7 cellular contexts compared by ENCODE assay signal in genomic region chr15:45205192-45205591, GRCh38. TPM values are rescaled to one million over a fixed set of nuclear protein-coding genes. Genes with fewer than 3 reads are reported as not detected.
A peak's percentile ranks its signal among the peaks of the same experiment; 100 is the strongest.
DNase-seq lines count a peak whose midpoint lies in the region; ATAC-seq and TF ChIP-seq lines count a peak whose summit lies in the region.

No MANE protein-coding gene starts in this region.

- H3K4me1 ChIP-seq in RWPE2 (ENCODE audit: insufficient read depth, poor library complexity, severe bottlenecking): no peaks in the 10 kb centered on the region
- H3K4me1 ChIP-seq in hepatocyte (ENCODE audit: insufficient read depth): no peaks in the 10 kb centered on the region

- no peaks in the 10 kb centered on the region for H3K36me3 Mint-ChIP-seq in activated naive CD8-positive, alpha-beta T cell treated with anti-CD3 and anti-CD28 coated beads for 36 hours

- no peak overlapping the region for H3K4me2 ChIP-seq in hepatocyte

- no peaks in the 10 kb centered on the region for H3K9me3 ChIP-seq in RWPE2 (ENCODE audit: severe bottlenecking)
- no peaks in the 10 kb centered on the region for H3K9me3 ChIP-seq in hepatocyte (ENCODE audit: low read depth)

- no peak overlapping the region for H3K4me3 Mint-ChIP-seq in activated naive CD8-positive, alpha-beta T cell treated with anti-CD3 and anti-CD28 coated beads for 36 hours

- H3K27me3 ChIP-seq in RWPE2 (ENCODE audit: insufficient read depth, poor library complexity, severe bottlenecking): no peaks in the 10 kb centered on the region
- no peaks in the 10 kb centered on the region for H3K27me3 ChIP-seq in hepatocyte

- H3K79me2 ChIP-seq in hepatocyte: no peaks in the 10 kb centered on the region

- DNase-seq in GM04504 (ENCODE audit: low read depth): peak; percentile 30
- DNase-seq in Kasumi-1 (lab: John Stamatoyannopoulos, UW): peak; percentile 28 to 69
- DNase-seq in RWPE2 (ENCODE audit: low spot score): no peak
- DNase-seq in activated naive CD8-positive, alpha-beta T cell treated with anti-CD3 and anti-CD28 coated beads for 36 hours: peak; percentile 65
- DNase-seq in hepatocyte (ENCODE audit: low spot score): peak; percentile 85
- DNase-seq in stimulated activated CD4-positive, alpha-beta T cell treated with anti-CD3 and anti-CD28 coated beads, Interleukin-15, amount 100 ng/mL, for 48 hours (ENCODE audit: low read depth in 2 of 2): peak; percentile 48 to 66
- no peak for DNase-seq in epidermal melanocyte (ENCODE audit: insufficient read length, low spot score)

- TF ChIP-seq CTCF in RWPE2 (IDR thresholded peaks at IDR 0.05; ENCODE audit: poor library complexity, severe bottlenecking) (peak; percentile 98), hepatocyte (IDR thresholded peaks at IDR 0.05; ENCODE audit: poor library complexity) (peak; percentile 72)

- H4K20me1 ChIP-seq in hepatocyte (ENCODE audit: insufficient read depth, poor library complexity, severe bottlenecking): no peaks in the 10 kb centered on the region

- peaks cover 9% of the 10 kb centered on the region for H3K4me1 Mint-ChIP-seq in activated naive CD8-positive, alpha-beta T cell treated with anti-CD3 and anti-CD28 coated beads for 36 hours

- H3K9me2 ChIP-seq in hepatocyte (replicated peaks; ENCODE audit: insufficient read depth): no peaks in the 10 kb centered on the region

- H3K4me3 ChIP-seq in RWPE2 (ENCODE audit: severe bottlenecking) (no peak overlapping the region), hepatocyte (no peak overlapping the region)

- no peaks in the 10 kb centered on the region for H3K9me3 Mint-ChIP-seq in activated naive CD8-positive, alpha-beta T cell treated with anti-CD3 and anti-CD28 coated beads for 36 hours

- no peaks in the 10 kb centered on the region for H3K27me3 Mint-ChIP-seq in activated naive CD8-positive, alpha-beta T cell treated with anti-CD3 and anti-CD28 coated beads for 36 hours

- H3K27ac ChIP-seq in RWPE2 (ENCODE audit: poor library complexity, severe bottlenecking): no peak overlapping the region
- no peak overlapping the region for H3K27ac ChIP-seq in hepatocyte

- 6% methylated on average over 2 of the region's 2 CpGs for WGBS in hepatocyte (ENCODE audit: low lambda C conversion rate, missing lambda C conversion rate)

- H3K36me3 ChIP-seq in RWPE2 (ENCODE audit: low read depth) (no peaks in the 10 kb centered on the region), hepatocyte (replicated peaks; ENCODE audit: insufficient read depth, low read depth) (no peaks in the 10 kb centered on the region)

- no peak overlapping the region for H2AFZ ChIP-seq in hepatocyte

- no peak overlapping the region for H3K27ac Mint-ChIP-seq in activated naive CD8-positive, alpha-beta T cell treated with anti-CD3 and anti-CD28 coated beads for 36 hours

- peak; percentile 44 for ATAC-seq in RWPE2 (ENCODE audit: low read depth)

RNA-seq across cellular contexts. Expression of gene SHF, which starts 17.4 kb away (rescaled TPM):
- total RNA-seq in activated naive CD8-positive, alpha-beta T cell treated with anti-CD3 and anti-CD28 coated beads for 36 hours: 10 to 100 TPM; 19.5 to 20.4 TPM
- 12.0 and 13.3 TPM in 2 replicates for total RNA-seq in hepatocyte
- polyA plus RNA-seq in hepatocyte: 13.9 and 15.0 TPM in 2 replicates

RNA-seq across cellular contexts. Expression of gene SLC28A2, which starts 46.8 kb away (rescaled TPM):
- not detected for total RNA-seq in activated naive CD8-positive, alpha-beta T cell treated with anti-CD3 and anti-CD28 coated beads for 36 hours
- 1.5 and 1.8 TPM in 2 replicates for total RNA-seq in hepatocyte
- polyA plus RNA-seq in hepatocyte: 0.29 and 1.5 TPM in 2 replicates

Comparison
In these comparisons a context has a peak if more than half of its experiments do, and no peak if none do; other contexts are left out.
1. DNase-seq: peak in GM04504 (single experiment), Kasumi-1 (2 of 2), activated naive CD8-positive, alpha-beta T cell treated with anti-CD3 and anti-CD28 coated beads for 36 hours (single experiment), hepatocyte (single experiment) and stimulated activated CD4-positive, alpha-beta T cell treated with anti-CD3 and anti-CD28 coated beads, Interleukin-15, amount 100 ng/mL, for 48 hours (2 of 2); none in RWPE2 (single experiment) and epidermal melanocyte (single experiment).